ENCODE assay signal across 8 cellular contexts in the genomic region with DNA sequence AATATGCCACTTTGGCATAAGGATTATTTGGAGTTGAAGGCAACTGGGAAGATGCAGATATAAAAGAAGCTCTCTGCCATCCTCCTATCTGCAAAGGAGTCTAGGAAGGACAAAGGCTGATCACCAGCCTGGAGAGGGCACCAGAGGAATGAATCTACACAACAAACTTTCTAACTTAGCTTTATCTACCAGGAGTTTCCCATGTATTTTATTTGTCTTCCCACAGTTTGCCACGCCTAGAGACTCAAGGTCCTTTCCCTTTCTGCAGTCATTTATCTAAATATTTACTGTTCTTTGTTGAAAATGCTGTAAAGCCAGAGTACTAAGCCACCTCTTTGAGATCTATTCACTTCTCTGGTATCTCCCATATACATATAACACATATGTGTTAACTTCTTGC. TPM values are rescaled to one million over a fixed set of nuclear protein-coding genes. Genes with fewer than 3 reads are reported as not detected.
A peak's percentile ranks its signal among the peaks of the same experiment; 100 is the strongest.
DNase-seq lines count a peak whose midpoint lies in the region; ATAC-seq and TF ChIP-seq lines count a peak whose summit lies in the region.

No MANE protein-coding gene starts in this region.

- H3K27ac Mint-ChIP-seq in activated CD4-positive, alpha-beta T cell treated with anti-CD3 and anti-CD28 coated beads, Interleukin-2, amount 10 ng/mL, durations not matched to agents 7 days and 5 days: no peak overlapping the region

- H3K27me3 ChIP-seq in foreskin keratinocyte: no peaks in the 10 kb centered on the region

- POLR2A ChIA-PET in activated CD4-positive, alpha-beta T cell treated with anti-CD3 and anti-CD28 coated beads, Interleukin-2, amount 10 ng/mL, durations not matched to agents 7 days and 5 days (lab: Charles Lee): no interaction called here

- CTCF ChIA-PET in activated CD4-positive, alpha-beta T cell treated with anti-CD3 and anti-CD28 coated beads, Interleukin-2, amount 10 ng/mL, durations not matched to agents 7 days and 5 days (lab: Charles Lee): interaction anchor here (0.8 kb wide), 1 partner anchor 369 kb away, joined by 3 read pairs; no protein-coding TSS in a partner anchor

- no peak overlapping the region for H3K27ac ChIP-seq in foreskin keratinocyte

- H3K4me3 Mint-ChIP-seq in activated CD4-positive, alpha-beta T cell treated with anti-CD3 and anti-CD28 coated beads, Interleukin-2, amount 10 ng/mL, durations not matched to agents 7 days and 5 days: no peak overlapping the region

- H3K4me1 ChIP-seq in foreskin keratinocyte: peaks cover 30% of the 10 kb centered on the region

- peak; percentile 18 for DNase-seq in activated CD4-positive, alpha-beta T cell treated with anti-CD3 and anti-CD28 coated beads, Interleukin-2, amount 10 ng/mL, durations not matched to agents 7 days and 5 days
- DNase-seq in activated CD4-positive, alpha-beta T cell treated with anti-CD3 and anti-CD28 coated beads, Interleukin-2, amount 50 U/mL, for 4 hours: no peak
- peak; percentile 65 for DNase-seq in RPMI7951 (ENCODE audit: low read depth)
- DNase-seq in foreskin keratinocyte: peak in 1 of 2 donors; percentile 47
- DNase-seq in superior temporal gyrus (ENCODE audit: extremely low spot score): peak; percentile 57
- no peak for DNase-seq in SHP77 (lab: John Stamatoyannopoulos, UW)
- no peak for DNase-seq in NCI-H187 (lab: John Stamatoyannopoulos, UW)

- no peaks in the 10 kb centered on the region for H3K36me3 Mint-ChIP-seq in activated CD4-positive, alpha-beta T cell treated with anti-CD3 and anti-CD28 coated beads, Interleukin-2, amount 10 ng/mL, durations not matched to agents 7 days and 5 days (ENCODE audit: low read depth)

- no peaks in the 10 kb centered on the region for H3K9me3 Mint-ChIP-seq in activated CD4-positive, alpha-beta T cell treated with anti-CD3 and anti-CD28 coated beads, Interleukin-2, amount 10 ng/mL, durations not matched to agents 7 days and 5 days

- peak; percentile 71 for TF ChIP-seq CTCF in foreskin keratinocyte (conservative IDR thresholded peaks at IDR 0.05)

- ATAC-seq in foreskin keratinocyte (no peak), GM18502 (IDR thresholded peaks at IDR 0.05; ENCODE audit: poor library complexity, unreplicated experiment) (no peak)

- peaks cover 13% of the 10 kb centered on the region for H3K27me3 Mint-ChIP-seq in activated CD4-positive, alpha-beta T cell treated with anti-CD3 and anti-CD28 coated beads, Interleukin-2, amount 10 ng/mL, durations not matched to agents 7 days and 5 days

- H3K4me1 Mint-ChIP-seq in activated CD4-positive, alpha-beta T cell treated with anti-CD3 and anti-CD28 coated beads, Interleukin-2, amount 10 ng/mL, durations not matched to agents 7 days and 5 days: no peaks in the 10 kb centered on the region

RNA-seq across cellular contexts. Expression of a gene that starts 32.2 kb away (rescaled TPM):
- total RNA-seq in activated CD4-positive, alpha-beta T cell treated with anti-CD3 and anti-CD28 coated beads, Interleukin-2, amount 10 ng/mL, durations not matched to agents 7 days and 5 days: not detected
- 44.5 and 50.8 TPM in 2 replicates for total RNA-seq in RPMI7951 (2014; rRNA removed; shearing (Covaris generic))
- 46.2 and 49.1 TPM in 2 replicates for total RNA-seq in foreskin keratinocyte
- polyA plus RNA-seq in foreskin keratinocyte: 18.3 and 23.0 TPM in 2 replicates

RNA-seq across cellular contexts. Expression of a gene that starts 46.1 kb away (rescaled TPM):
- total RNA-seq in activated CD4-positive, alpha-beta T cell treated with anti-CD3 and anti-CD28 coated beads, Interleukin-2, amount 10 ng/mL, durations not matched to agents 7 days and 5 days: 10 to 100 TPM; 26.5 to 29.9 TPM
- 63.6 and 77.9 TPM in 2 replicates for total RNA-seq in RPMI7951 (2014; rRNA removed; shearing (Covaris generic))
- total RNA-seq in foreskin keratinocyte: 88.4 and 101 TPM in 2 replicates
- 52.0 and 64.4 TPM in 2 replicates for polyA plus RNA-seq in foreskin keratinocyte

Comparison
In these comparisons a context has a peak if more than half of its experiments do, and no peak if none do; other contexts are left out.
1. DNase-seq: peak in activated CD4-positive, alpha-beta T cell treated with anti-CD3 and anti-CD28 coated beads, Interleukin-2, amount 10 ng/mL, durations not matched to agents 7 days and 5 days (single experiment), RPMI7951 (single experiment) and superior temporal gyrus (single experiment); none in activated CD4-positive, alpha-beta T cell treated with anti-CD3 and anti-CD28 coated beads, Interleukin-2, amount 50 U/mL, for 4 hours (0 of 2), SHP77 (0 of 2) and NCI-H187 (0 of 2).
2. RNA of a gene that starts 32.2 kb away (total RNA-seq): 46.2 to 49.1 TPM in foreskin keratinocyte and 44.5 to 50.8 TPM in RPMI7951; not detected in activated CD4-positive, alpha-beta T cell treated with anti-CD3 and anti-CD28 coated beads, Interleukin-2, amount 10 ng/mL, durations not matched to agents 7 days and 5 days; every median in the first group is over 10 times any median in the second.